Comparison of ENCODE assay signal across 11 cellular contexts in the genomic region with DNA sequence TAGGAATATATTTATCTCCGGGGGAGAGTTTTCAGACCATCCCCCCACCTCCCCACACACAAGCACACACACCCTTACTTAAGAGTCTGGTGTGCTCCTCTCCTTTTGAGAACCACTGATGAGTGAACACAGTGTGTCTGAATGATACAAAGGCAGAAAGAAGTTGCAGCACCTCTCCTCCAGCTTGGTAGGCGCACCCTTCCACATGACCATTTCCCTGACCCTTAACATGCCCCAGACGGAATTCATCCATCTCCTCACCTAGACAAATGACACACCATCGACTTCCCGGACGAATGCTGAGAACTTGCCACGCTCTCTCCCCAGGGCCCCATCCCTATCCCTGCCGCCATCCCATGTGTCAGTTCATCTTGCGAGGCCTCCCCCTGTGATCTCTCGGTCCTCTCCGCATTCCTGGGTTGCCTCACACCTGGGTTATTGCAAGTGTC. TPM values are rescaled to one million over a fixed set of nuclear protein-coding genes. Genes with fewer than 3 reads are reported as not detected.
DNase-seq lines count a peak whose midpoint lies in the region; ATAC-seq, FAIRE-seq and TF ChIP-seq lines count a peak whose summit lies in the region.
"Had no signal": no experiment of that assay in that cellular context is flagged by ENCODE, and none has a peak within 500 bp of the region (broad histone marks: within the 10 kb centered on the region; RNA-seq: fewer than 3 reads in every experiment).

No MANE protein-coding gene starts in this region.

- peaks cover 30% of the 10 kb centered on the region for H3K4me1 Mint-ChIP-seq in WTC11

- no peaks in the 10 kb centered on the region for H3K9me2 ChIP-seq in MM.1S (replicated peaks; ENCODE audit: insufficient read depth, low read length)

- H3K23ac ChIP-seq in H1 (ENCODE audit: insufficient read length) = no peak overlapping the region

- no peak overlapping the region for H3K27ac Mint-ChIP-seq in WTC11
- H3K27ac Mint-ChIP-seq: natural killer cell treated with Interleukin-12 subunit alpha and Interleukin-12 subunit beta and Interleukin-15 and Interleukin-18, amount 100 ng/mL, for 72 hours; T-helper 17 cell had no signal

- H2AFZ ChIP-seq in MM.1S (ENCODE audit: low read length) = no peak overlapping the region
- H2AFZ ChIP-seq in H1 (ENCODE audit: low read length) = no peak overlapping the region

- no peak overlapping the region for H2BK120ac ChIP-seq in H1 (replicated peaks; ENCODE audit: low read depth, low read length)

- peaks cover 22% of the 10 kb centered on the region for H3K23me2 ChIP-seq in H1 (ENCODE audit: low read depth, low read length)

- no peak overlapping the region for H3K14ac ChIP-seq in H1 (ENCODE audit: insufficient read length)

- peak overlapping the region; percentile 12 for H4K5ac ChIP-seq in H1 (ENCODE audit: insufficient read length, low read depth, low read length)

- no peak for TF ChIP-seq RAD21 in H1 (IDR thresholded peaks at IDR 0.05 in 1 of 2, conservative IDR thresholded peaks at IDR 0.05 in 1 of 2; ENCODE audit: low read depth in 2 of 2, low read length in 2 of 2)

- no peak overlapping the region for H3K18ac ChIP-seq in H1 (ENCODE audit: extremely low read depth, low read length)

- peaks cover 16% of the 10 kb centered on the region for H3K36me3 Mint-ChIP-seq in WTC11

- H3K4me3 ChIP-seq in AG10803 (ENCODE audit: low read length) (peak overlapping the region; percentile 100), MM.1S (ENCODE audit: low read length) (no peak overlapping the region), H1 (ENCODE audit: extremely low read depth in 1 of 4, insufficient read depth in 2 of 4, low read depth in 3 of 4, low read length in 4 of 4) (no peak overlapping the region; a peak in 1 of 8 replicates)

- H3K9me3 ChIP-seq in MM.1S (replicated peaks; ENCODE audit: insufficient read depth, low read length) (no peaks in the 10 kb centered on the region), H1 (ENCODE audit: insufficient read depth in 2 of 2, low read depth in 1 of 2, low read length in 1 of 2) (no peaks in the 10 kb centered on the region)

- no peak for TF ChIP-seq EP300 in H1 (IDR thresholded peaks at IDR 0.05; ENCODE audit: borderline replicate concordance in 1 of 2, low read depth in 2 of 2, low read length in 2 of 2)

- CTCF ChIA-PET in H1 (lab: Charles Lee; ENCODE audit: partially characterized antibody) (interaction anchor here (0.6 to 11.4 kb wide), 8 partner anchors 11 to 1564 kb away, joined by 3 to 109 read pairs (median 6); no protein-coding TSS in a partner anchor), WTC11 (lab: Charles Lee) (interaction anchor here (1.7 to 3.6 kb wide), 5 partner anchors 12 to 127 kb away, joined by 8 to 39 read pairs (median 17); no protein-coding TSS in a partner anchor)

- H3K27me3 Mint-ChIP-seq in WTC11 (ENCODE audit: low read depth) = no peaks in the 10 kb centered on the region
- H3K27me3 Mint-ChIP-seq: natural killer cell treated with Interleukin-12 subunit alpha and Interleukin-12 subunit beta and Interleukin-15 and Interleukin-18, amount 100 ng/mL, for 72 hours; T-helper 17 cell had no signal

- H3F3A ChIP-seq in MM.1S (ENCODE audit: insufficient read depth, low read length) = peaks cover 26% of the 10 kb centered on the region

- peak overlapping the region; percentile 86 for H2BK12ac ChIP-seq in H1 (ENCODE audit: low read depth, low read length)

- H2BK5ac ChIP-seq in H1 (ENCODE audit: low read depth, low read length) = peak overlapping the region; percentile 26; the same call in 1 of the 2 replicates

- WGBS in H1 (ENCODE audit: extremely low coverage in 1 of 2, insufficient coverage in 1 of 2, insufficient read length in 1 of 2, insufficient replicate concordance in 2 of 2, low coverage in 1 of 2, low lambda C conversion rate in 2 of 2, missing lambda C conversion rate in 1 of 2), 2 experiments = 68% methylated on average over 11 of the region's 11 CpGs; no CpG with 5 or more reads in 1 of the 2 experiments

- H3K27me3 ChIP-seq in MM.1S (replicated peaks; ENCODE audit: insufficient read depth, low read length) (no peaks in the 10 kb centered on the region), H1 (replicated peaks in 1 of 4; ENCODE audit: control insufficient read depth in 3 of 4, extremely low read depth in 1 of 4, insufficient read depth in 3 of 4, low read length in 3 of 4) (no peaks in the 10 kb centered on the region)

- H3K4me3 Mint-ChIP-seq in WTC11 = no peak overlapping the region
- H3K4me3 Mint-ChIP-seq: natural killer cell treated with Interleukin-12 subunit alpha and Interleukin-12 subunit beta and Interleukin-15 and Interleukin-18, amount 100 ng/mL, for 72 hours; T-helper 17 cell had no signal

- no peak overlapping the region; the same call in 1 of the 2 replicates for H2BK20ac ChIP-seq in H1 (ENCODE audit: low read length)

- peaks cover 44% of the 10 kb centered on the region for H3K4me1 ChIP-seq in MM.1S (ENCODE audit: low read length)
- H3K4me1 ChIP-seq in H1 (replicated peaks in 1 of 4; ENCODE audit: control insufficient read depth in 3 of 4, insufficient read depth in 4 of 4, low read length in 3 of 4) = peaks cover 22 to 58% (median 37%) of the 10 kb centered on the region in 4 experiments

- H3K56ac ChIP-seq in H1 (replicated peaks; ENCODE audit: insufficient read length, low read depth, low read length) = no peak overlapping the region

- POLR2A ChIA-PET in H1 (lab: Charles Lee; ENCODE audit: partially characterized antibody) = interaction anchor here (2.1 to 17.5 kb wide), 7 partner anchors 3 to 132 kb away, joined by 6 to 286 read pairs (median 44); partner anchors contain the start of genes SCNN1A, TNFRSF1A and VAMP1
- POLR2A ChIA-PET in WTC11 (lab: Charles Lee) = interaction anchor here (3.3 kb wide), 1 partner anchor 35 kb away, joined by 48 read pairs; the partner anchor contains the start of gene SCNN1A

- H3K27ac ChIP-seq in MM.1S (ENCODE audit: low read length) = peak overlapping the region; percentile 82; the same call in 1 of the 2 replicates
- no peak overlapping the region for H3K27ac ChIP-seq in H1 (ENCODE audit: low read depth, low read length)
- H3K27ac ChIP-seq: KMS-11 had no signal

- no peak overlapping the region for H3K4me2 ChIP-seq in MM.1S (ENCODE audit: low read depth, low read length)
- peak overlapping the region; percentile 14 to 87; a peak in 2 of 4 replicates for H3K4me2 ChIP-seq in H1 (ENCODE audit: insufficient read depth in 1 of 2, low read depth in 2 of 2, low read length in 2 of 2)
- H3K4me2 ChIP-seq: KMS-11 had no signal

- DNase-seq in AG10803 (ENCODE audit: low read depth) (peak; percentile 48), MM.1S (no peak), H1 (ENCODE audit: low read depth in 1 of 2, low spot score in 2 of 2) (no peak), omental fat pad (ENCODE audit: low spot score) (peak; percentile 50), iPS-NIHi11 (ENCODE audit: low spot score) (no peak), WTC11 (ENCODE audit: low spot score) (no peak)

- no peak for FAIRE-seq in H1 (lab: Jason Lieb, UNC)

- H4K91ac ChIP-seq in H1 (replicated peaks; ENCODE audit: insufficient read length, low read length) = no peak overlapping the region

- peaks cover 99% of the 10 kb centered on the region for H3K79me2 ChIP-seq in MM.1S (ENCODE audit: low read length)
- peaks cover 10 to 74% of the 10 kb centered on the region in 2 experiments for H3K79me2 ChIP-seq in H1 (ENCODE audit: control insufficient read depth in 1 of 2, insufficient read depth in 2 of 2, low read length in 2 of 2)

- H2BK15ac ChIP-seq in H1 (ENCODE audit: low read length) = peak overlapping the region; percentile 25; the same call in 1 of the 2 replicates

- ATAC-seq in omental fat pad (ENCODE audit: low FRiP score) (peak; percentile 8), GM19463 (IDR thresholded peaks at IDR 0.05; ENCODE audit: unreplicated experiment) (no peak), GM18907 (IDR thresholded peaks at IDR 0.05; ENCODE audit: unreplicated experiment) (no peak), WTC11 (no peak)

- no peak for TF ChIP-seq POLR2A in H1 (IDR thresholded peaks at IDR 0.05; ENCODE audit: control extremely low read depth in 1 of 2, low read depth in 2 of 2, low read length in 2 of 2)

- no peaks in the 10 kb centered on the region for H4K20me1 ChIP-seq in MM.1S (ENCODE audit: insufficient read depth, low read length)
- H4K20me1 ChIP-seq in H1 (replicated peaks in 1 of 2; ENCODE audit: control insufficient read depth in 1 of 2, insufficient read depth in 2 of 2, low read length in 2 of 2) = peaks cover 0 to 4% of the 10 kb centered on the region in 2 experiments

- H3K9me3 Mint-ChIP-seq in WTC11 = no peaks in the 10 kb centered on the region
- H3K9me3 Mint-ChIP-seq: natural killer cell treated with Interleukin-12 subunit alpha and Interleukin-12 subunit beta and Interleukin-15 and Interleukin-18, amount 100 ng/mL, for 72 hours had no signal

- H3K9ac ChIP-seq in MM.1S (ENCODE audit: low read length) (no peak overlapping the region), H1 (replicated peaks in 1 of 4; ENCODE audit: extremely low read depth in 1 of 4, low read depth in 3 of 4, low read length in 3 of 4) (no peak overlapping the region)
- H3K9ac ChIP-seq: KMS-11 had no signal

- peaks cover 9% of the 10 kb centered on the region for H3K79me1 ChIP-seq in H1 (ENCODE audit: low read depth, low read length)

- no peak overlapping the region for H2AK5ac ChIP-seq in H1 (ENCODE audit: low read depth, low read length)

- no peak overlapping the region for H4K8ac ChIP-seq in H1 (ENCODE audit: extremely low read depth, insufficient read depth, low read length)

- H3K4ac ChIP-seq in H1 (replicated peaks; ENCODE audit: insufficient read length, low read depth, low read length) = no peak overlapping the region

- TF ChIP-seq CTCF in AG10803 (conservative IDR thresholded peaks at IDR 0.05; ENCODE audit: low read length) (no peak), MM.1S (IDR thresholded peaks at IDR 0.05; ENCODE audit: low read length) (no peak), H1 (IDR thresholded peaks at IDR 0.05; ENCODE audit: control extremely low read depth in 1 of 3, insufficient read depth in 1 of 3, low read depth in 1 of 3, low read length in 3 of 3) (no peak), omental fat pad (IDR thresholded peaks at IDR 0.05) (no peak), WTC11 (IDR thresholded peaks at IDR 0.05) (no peak)

- H3K36me3 ChIP-seq in MM.1S (replicated peaks; ENCODE audit: insufficient read depth, low read length) (no peaks in the 10 kb centered on the region), H1 (ENCODE audit: control insufficient read depth in 2 of 4, insufficient read depth in 4 of 4, low read length in 3 of 4) (peaks cover 5 to 9% (median 8%) of the 10 kb centered on the region in 4 experiments; a peak in 5 of 8 replicates)

RNA-seq across cellular contexts. Expression of gene TNFRSF1A, which starts 3.9 kb away (rescaled TPM):
- total RNA-seq in H1 (2021; fragmentation: NEBNext Ultra II Directional; extraction: Animal tissue kit (Norgen Biotek cat#: 25700)) = 42.1 and 45.8 TPM in 2 replicates
- polyA plus RNA-seq in H1 (2011; rRNA removed) = 28.7 and 48.7 TPM in 2 replicates
- 29.1 TPM for polyA plus RNA-seq in H1 (2011; cell fraction: cytosol; rRNA removed)
- polyA plus RNA-seq in H1 (2011; cell fraction: nucleus; rRNA removed) = 46.5 TPM
- 40.7 to 46.5 TPM (median 44.7 TPM) in 4 replicates for polyA plus RNA-seq in H1 (2012, experiment 1 of 2)
- polyA plus RNA-seq in H1 (2012, experiment 2 of 2) = 56.1 TPM
- 75.2 TPM for polyA plus RNA-seq in H1 (2013, experiment 1 of 2)
- 89.3 TPM for polyA plus RNA-seq in H1 (2013, experiment 2 of 2)
- polyA minus RNA-seq in H1 (2011; rRNA and poly(A)+ RNA removed) = 33.4 and 50.9 TPM in 2 replicates
- polyA minus RNA-seq in H1 (2011; cell fraction: cytosol; rRNA and poly(A)+ RNA removed) = 28.5 TPM
- 29.2 TPM for polyA minus RNA-seq in H1 (2011; cell fraction: nucleus; rRNA and poly(A)+ RNA removed)
- total RNA-seq in omental fat pad = 100 to 1,000 TPM; 279 to 689 (median 317) TPM
- 32.3 to 44.1 TPM (median 32.4 TPM) in 3 replicates for total RNA-seq in WTC11 (2021)

RNA-seq across cellular contexts. Expression of gene PLEKHG6, which starts 27.5 kb away (rescaled TPM):
- 25.5 and 32.5 TPM in 2 replicates for total RNA-seq in H1 (2021; fragmentation: NEBNext Ultra II Directional; extraction: Animal tissue kit (Norgen Biotek cat#: 25700))
- polyA plus RNA-seq in H1 (2011; rRNA removed) = 23.1 and 38.1 TPM in 2 replicates
- 30.4 TPM for polyA plus RNA-seq in H1 (2011; cell fraction: cytosol; rRNA removed)
- 49.3 TPM for polyA plus RNA-seq in H1 (2011; cell fraction: nucleus; rRNA removed)
- 22.6 to 29.6 TPM (median 26.3 TPM) in 4 replicates for polyA plus RNA-seq in H1 (2012, experiment 1 of 2)
- 28.8 TPM for polyA plus RNA-seq in H1 (2012, experiment 2 of 2)
- 18.8 TPM for polyA plus RNA-seq in H1 (2013, experiment 1 of 2)
- polyA plus RNA-seq in H1 (2013, experiment 2 of 2) = 18.5 TPM
- 22.1 and 28.7 TPM in 2 replicates for polyA minus RNA-seq in H1 (2011; rRNA and poly(A)+ RNA removed)
- 17.8 TPM for polyA minus RNA-seq in H1 (2011; cell fraction: cytosol; rRNA and poly(A)+ RNA removed)
- 17.7 TPM for polyA minus RNA-seq in H1 (2011; cell fraction: nucleus; rRNA and poly(A)+ RNA removed)
- total RNA-seq in omental fat pad (10 to 100 TPM; 10.1 to 77.1 (median 13.8) TPM), WTC11 (2021) (36.8 to 46.4 TPM (median 38.4 TPM) in 3 replicates)
- total RNA-seq: natural killer cell treated with Interleukin-12 subunit alpha and Interleukin-12 subunit beta and Interleukin-15 and Interleukin-18, amount 100 ng/mL, for 72 hours; T-helper 17 cell had no signal

RNA-seq across cellular contexts. Expression of gene SCNN1A, which starts 37.4 kb away (rescaled TPM):
- total RNA-seq in H1 (2021; fragmentation: NEBNext Ultra II Directional; extraction: Animal tissue kit (Norgen Biotek cat#: 25700)) = 85.5 and 89.0 TPM in 2 replicates
- 156 and 192 TPM in 2 replicates for polyA plus RNA-seq in H1 (2011; rRNA removed)
- 97.5 TPM for polyA plus RNA-seq in H1 (2011; cell fraction: cytosol; rRNA removed)
- polyA plus RNA-seq in H1 (2011; cell fraction: nucleus; rRNA removed) = 220 TPM
- polyA plus RNA-seq in H1 (2012, experiment 1 of 2) = 83.5 to 112 TPM (median 108 TPM) in 4 replicates
- polyA plus RNA-seq in H1 (2012, experiment 2 of 2) = 95.0 TPM
- 112 TPM for polyA plus RNA-seq in H1 (2013, experiment 1 of 2)
- polyA plus RNA-seq in H1 (2013, experiment 2 of 2) = 115 TPM
- polyA minus RNA-seq in H1 (2011; rRNA and poly(A)+ RNA removed) = 117 and 161 TPM in 2 replicates
- polyA minus RNA-seq in H1 (2011; cell fraction: cytosol; rRNA and poly(A)+ RNA removed) = 49.3 TPM
- 76.1 TPM for polyA minus RNA-seq in H1 (2011; cell fraction: nucleus; rRNA and poly(A)+ RNA removed)
- total RNA-seq in omental fat pad = 10 to 100 TPM in 3 of 4 donors, 1 to 10 TPM in 1; 1.9 to 29.0 (median 15.7) TPM
- total RNA-seq in WTC11 (2021) = 97.6 to 108 TPM (median 100 TPM) in 3 replicates
- total RNA-seq: natural killer cell treated with Interleukin-12 subunit alpha and Interleukin-12 subunit beta and Interleukin-15 and Interleukin-18, amount 100 ng/mL, for 72 hours had no signal

RNA-seq across cellular contexts. Expression of gene LTBR, which starts 46.0 kb away (rescaled TPM):
- 6.3 and 6.7 TPM in 2 replicates for total RNA-seq in H1 (2021; fragmentation: NEBNext Ultra II Directional; extraction: Animal tissue kit (Norgen Biotek cat#: 25700))
- polyA plus RNA-seq in H1 (2011; rRNA removed) = 5.1 and 9.2 TPM in 2 replicates
- polyA plus RNA-seq in H1 (2011; cell fraction: cytosol; rRNA removed) = 4.2 TPM
- 7.9 TPM for polyA plus RNA-seq in H1 (2011; cell fraction: nucleus; rRNA removed)
- 27.4 to 39.4 TPM (median 31.7 TPM) in 4 replicates for polyA plus RNA-seq in H1 (2012, experiment 1 of 2)
- 11.0 TPM for polyA plus RNA-seq in H1 (2012, experiment 2 of 2)
- polyA plus RNA-seq in H1 (2013, experiment 1 of 2) = 11.7 TPM
- 13.4 TPM for polyA plus RNA-seq in H1 (2013, experiment 2 of 2)
- 2.2 and 3.2 TPM in 2 replicates for polyA minus RNA-seq in H1 (2011; rRNA and poly(A)+ RNA removed)
- 3.6 TPM for polyA minus RNA-seq in H1 (2011; cell fraction: cytosol; rRNA and poly(A)+ RNA removed)
- polyA minus RNA-seq in H1 (2011; cell fraction: nucleus; rRNA and poly(A)+ RNA removed) = 7.4 TPM
- total RNA-seq in omental fat pad (100 to 1,000 TPM in 3 of 4 donors, 10 to 100 TPM in 1; 99.9 to 171 (median 142) TPM), WTC11 (2021) (4.0 to 6.1 TPM (median 4.5 TPM) in 3 replicates)

Comparison
In these comparisons a context has a peak if more than half of its experiments do, and no peak if none do; other contexts are left out.
1. DNase-seq: peak in AG10803 (single experiment) and omental fat pad (single experiment); none in MM.1S (single experiment), H1 (0 of 2), iPS-NIHi11 (single experiment) and WTC11 (single experiment).